1 cellular context compared by ENCODE assay signal in the genomic region with DNA sequence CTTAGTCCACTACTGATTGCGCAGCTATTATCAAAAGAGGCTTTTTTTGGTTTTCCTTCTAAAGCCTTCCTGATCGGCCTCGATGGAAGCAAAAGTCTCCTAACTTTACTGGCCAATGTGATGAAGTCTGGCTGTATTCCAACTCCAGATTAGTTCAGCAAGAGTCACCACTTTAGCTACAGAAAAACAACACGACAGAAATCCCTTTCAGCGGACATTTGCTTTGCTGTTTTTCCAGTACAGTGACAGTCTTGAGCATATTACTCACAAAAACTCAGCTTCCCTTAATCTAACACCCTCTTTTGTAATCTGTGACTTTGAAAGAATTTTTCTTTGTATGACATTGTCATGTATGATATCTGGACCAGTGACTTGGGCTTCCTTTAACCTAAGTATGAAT.
TF ChIP-seq lines count a peak whose summit lies in the region.

No MANE protein-coding gene starts in this region.

TF ChIP-seq in GM23338, 12 proteins besides CTCF, POLR2A, EP300 and RAD21 (continued from another document):
- TF ChIP-seq CREB1 (CRISPR knock-in tag; IDR thresholded peaks at IDR 0.05; ENCODE audit: low read depth) (no peak), ZNF331 (CRISPR knock-in tag; IDR thresholded peaks at IDR 0.05; ENCODE audit: low read depth) (no peak)
